Comparison of ENCODE assay signal across 18 cellular contexts in the genomic region with DNA sequence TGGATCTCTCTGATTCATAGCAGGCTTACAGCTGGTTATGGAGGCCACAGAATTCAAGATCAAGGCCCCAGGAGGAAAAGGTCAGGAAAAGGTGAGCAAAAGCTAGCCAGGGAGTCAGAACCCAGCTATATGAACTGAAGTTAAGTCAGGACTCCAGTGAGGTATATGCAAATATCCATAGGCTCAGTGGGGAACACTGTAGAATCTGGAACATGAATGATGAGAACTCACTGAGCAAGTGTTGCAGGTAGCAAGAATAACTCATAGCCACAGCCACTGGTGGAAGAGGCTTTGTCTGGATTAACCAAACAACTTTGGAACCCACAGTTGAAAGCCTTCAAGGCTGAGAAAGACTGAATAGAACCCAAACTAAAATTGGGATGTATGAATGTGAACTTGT.
"Had no signal": no experiment of that assay in that cellular context is flagged by ENCODE, and none has a peak within 500 bp of the region (broad histone marks: within the 10 kb centered on the region; RNA-seq: fewer than 3 reads in every experiment).

No MANE protein-coding gene starts in this region.

- H3K27me3 Mint-ChIP-seq: dendritic cell treated with granulocyte-macrophage colony-stimulating factor and Interleukin-4, amounts not matched to agents 40 ng/mL and 50 ng/mL, for 4 days; effector memory CD8-positive, alpha-beta T cell; natural killer cell treated with Interleukin-12 subunit alpha and Interleukin-12 subunit beta and Interleukin-15 and Interleukin-18, amount 100 ng/mL, for 72 hours had no signal

- H3K9ac ChIP-seq: neural progenitor cell had no signal

- DNase-seq: cerebellar nuclear complex; effector memory CD8-positive, alpha-beta T cell; foreskin keratinocyte; left colon; nucleus accumbens; ovary; small intestine; stimulated activated CD4-positive, alpha-beta T cell treated with anti-CD3 and anti-CD28 coated beads, Interleukin-2, amount 100 ng/mL, for 48 hours; stimulated activated naive CD4-positive, alpha-beta T cell treated with Interleukin-2 at 50 U/mL for 16 hours had no signal

- H2AFZ ChIP-seq: hepatocyte, neural progenitor cell had no signal

- H3K36me3 ChIP-seq: neural progenitor cell, ovary, right atrium auricular region, suprapubic skin, tibial nerve had no signal

- H3K4me3 ChIP-seq: hepatocyte, neural progenitor cell, ovary, right atrium auricular region, suprapubic skin, tibial nerve had no signal

- H3K27ac ChIP-seq: epithelial cell of prostate, foreskin keratinocyte, neural progenitor cell, ovary, right atrium auricular region, suprapubic skin had no signal

- H3K36me3 Mint-ChIP-seq: mesothelial cell of epicardium; natural killer cell treated with Interleukin-12 subunit alpha and Interleukin-12 subunit beta and Interleukin-15 and Interleukin-18, amount 100 ng/mL, for 72 hours; neural progenitor cell had no signal

- H3K27ac Mint-ChIP-seq: dendritic cell treated with granulocyte-macrophage colony-stimulating factor and Interleukin-4, amounts not matched to agents 40 ng/mL and 50 ng/mL, for 4 days; effector memory CD8-positive, alpha-beta T cell; mesothelial cell of epicardium; natural killer cell treated with Interleukin-12 subunit alpha and Interleukin-12 subunit beta and Interleukin-15 and Interleukin-18, amount 100 ng/mL, for 72 hours; neural progenitor cell had no signal

- H3K4me1 ChIP-seq: foreskin keratinocyte, neural progenitor cell had no signal

- H3K9me3 ChIP-seq: ovary, right atrium auricular region, suprapubic skin, tibial nerve had no signal

- H3K9me3 Mint-ChIP-seq: dendritic cell treated with granulocyte-macrophage colony-stimulating factor and Interleukin-4, amounts not matched to agents 40 ng/mL and 50 ng/mL, for 4 days; effector memory CD8-positive, alpha-beta T cell; mesothelial cell of epicardium; natural killer cell treated with Interleukin-12 subunit alpha and Interleukin-12 subunit beta and Interleukin-15 and Interleukin-18, amount 100 ng/mL, for 72 hours; neural progenitor cell had no signal

- H3K4me3 Mint-ChIP-seq: dendritic cell treated with granulocyte-macrophage colony-stimulating factor and Interleukin-4, amounts not matched to agents 40 ng/mL and 50 ng/mL, for 4 days; effector memory CD8-positive, alpha-beta T cell; mesothelial cell of epicardium; natural killer cell treated with Interleukin-12 subunit alpha and Interleukin-12 subunit beta and Interleukin-15 and Interleukin-18, amount 100 ng/mL, for 72 hours; neural progenitor cell had no signal

- H3K4me2 ChIP-seq: hepatocyte, neural progenitor cell had no signal

- H3K4me1 Mint-ChIP-seq: neural progenitor cell had no signal

- H3K27me3 ChIP-seq: foreskin keratinocyte, hepatocyte, neural progenitor cell, ovary, right atrium auricular region, suprapubic skin, tibial nerve had no signal
